1 cellular context compared by ENCODE assay signal in genomic region chr4:159374749-159375535, GRCh38.
TF ChIP-seq lines count a peak whose summit lies in the region.

No MANE protein-coding gene starts in this region.

TF ChIP-seq in GM12878, 131 proteins besides CTCF, POLR2A, EP300 and RAD21 (continued from another document):
- TF ChIP-seq E2F8 (IDR thresholded peaks at IDR 0.05; ENCODE audit: low read depth, partially characterized antibody) (no peak), SIX5 (IDR thresholded peaks at IDR 0.05; ENCODE audit: low read depth, low read length, severe bottlenecking) (no peak), BMI1 (IDR thresholded peaks at IDR 0.05; ENCODE audit: borderline replicate concordance) (no peak), YY1 (IDR thresholded peaks at IDR 0.05; ENCODE audit: low read depth, low read length) (no peak), GATAD2B (conservative IDR thresholded peaks at IDR 0.05; ENCODE audit: low read depth) (no peak)
